In genomic region chr7:131294553-131294952, GRCh38 we compare ENCODE assay signal across 23 cellular contexts.
"Had no signal": no experiment of that assay in that cellular context is flagged by ENCODE, and none has a peak within 500 bp of the region (broad histone marks: within the 10 kb centered on the region; RNA-seq: fewer than 3 reads in every experiment).

No MANE protein-coding gene starts in this region.

- FAIRE-seq: TTC549 had no signal

- H3K36me3 ChIP-seq: lower lobe of right lung, vagina had no signal

- DNase-seq: activated B cell treated with CpG ODN at 0.5 μM for 24 hours; activated CD4-positive, alpha-beta memory T cell treated with anti-CD3 and anti-CD28 coated beads, Interleukin-2, amount 10 ng/mL, durations not matched to agents 7 days and 5 days; activated CD4-positive, alpha-beta T cell treated with anti-CD3 and anti-CD28 coated beads for 48 hours; activated CD8-positive, alpha-beta memory T cell treated with anti-CD3 and anti-CD28 coated beads, Interleukin-2, amount 10 ng/mL, durations not matched to agents 7 days and 5 days; activated naive CD4-positive, alpha-beta T cell; activated naive CD8-positive, alpha-beta T cell treated with anti-CD3 and anti-CD28 coated beads for 36 hours; activated T-cell treated with anti-CD3 and anti-CD28 coated beads, Interleukin-2, amount 50 U/mL, for 1 hour; amygdala; body of pancreas; caudate nucleus; effector memory CD8-positive, alpha-beta T cell; foreskin melanocyte; glutamatergic neuron; hypothalamus; islet precursor cell; lower lobe of right lung; stimulated activated naive CD8-positive, alpha-beta T cell treated with anti-CD3 and anti-CD28 coated beads, Interleukin-15, amount 100 ng/mL, for 72 hours; trophoblast cell had no signal

- H3K9me3 ChIP-seq: body of pancreas, lower lobe of right lung, vagina had no signal

- H3K4me3 ChIP-seq: body of pancreas, lower lobe of right lung, vagina had no signal

- ATAC-seq: activated CD8-positive, alpha-beta memory T cell treated with anti-CD3 and anti-CD28 coated beads, Interleukin-2, amount 10 ng/mL, durations not matched to agents 7 days and 5 days; activated T-helper 17 cell treated with anti-CD3 and anti-CD28 coated beads, Interleukin-2, amount 50 U/mL, for 72 hours; body of pancreas; effector memory CD8-positive, alpha-beta T cell; lower lobe of right lung; stimulated activated naive CD8-positive, alpha-beta T cell treated with anti-CD3 and anti-CD28 coated beads, Interleukin-15, amount 100 ng/mL, for 72 hours had no signal

- H2AFZ ChIP-seq: parathyroid adenoma had no signal

- H3K79me2 ChIP-seq: parathyroid adenoma had no signal

- H3K27ac ChIP-seq: body of pancreas, lower lobe of right lung, parathyroid adenoma, vagina had no signal

- H3K4me1 Mint-ChIP-seq: activated B cell treated with CpG ODN at 0.5 μM for 24 hours; activated CD4-positive, alpha-beta memory T cell treated with anti-CD3 and anti-CD28 coated beads, Interleukin-2, amount 10 ng/mL, durations not matched to agents 7 days and 5 days; activated CD8-positive, alpha-beta memory T cell treated with anti-CD3 and anti-CD28 coated beads, Interleukin-2, amount 10 ng/mL, durations not matched to agents 7 days and 5 days; activated naive CD8-positive, alpha-beta T cell treated with anti-CD3 and anti-CD28 coated beads for 36 hours; activated T-helper 17 cell treated with anti-CD3 and anti-CD28 coated beads, Interleukin-2, amount 50 U/mL, for 72 hours; nephron; stimulated activated naive CD8-positive, alpha-beta T cell treated with anti-CD3 and anti-CD28 coated beads, Interleukin-15, amount 100 ng/mL, for 72 hours had no signal

- H3K4me1 ChIP-seq: body of pancreas, lower lobe of right lung, parathyroid adenoma had no signal

- H3K9ac ChIP-seq: parathyroid adenoma had no signal

- H3K36me3 Mint-ChIP-seq: activated CD8-positive, alpha-beta memory T cell treated with anti-CD3 and anti-CD28 coated beads, Interleukin-2, amount 10 ng/mL, durations not matched to agents 7 days and 5 days; activated naive CD8-positive, alpha-beta T cell treated with anti-CD3 and anti-CD28 coated beads for 36 hours had no signal

- H3K27me3 ChIP-seq: body of pancreas, vagina had no signal

- H3K27ac Mint-ChIP-seq: activated B cell treated with CpG ODN at 0.5 μM for 24 hours; activated CD4-positive, alpha-beta memory T cell treated with anti-CD3 and anti-CD28 coated beads, Interleukin-2, amount 10 ng/mL, durations not matched to agents 7 days and 5 days; activated CD8-positive, alpha-beta memory T cell treated with anti-CD3 and anti-CD28 coated beads, Interleukin-2, amount 10 ng/mL, durations not matched to agents 7 days and 5 days; activated naive CD8-positive, alpha-beta T cell treated with anti-CD3 and anti-CD28 coated beads for 36 hours; activated T-helper 17 cell treated with anti-CD3 and anti-CD28 coated beads, Interleukin-2, amount 50 U/mL, for 72 hours; nephron had no signal

- H3K27me3 Mint-ChIP-seq: activated B cell treated with CpG ODN at 0.5 μM for 24 hours; activated naive CD8-positive, alpha-beta T cell treated with anti-CD3 and anti-CD28 coated beads for 36 hours; activated T-helper 17 cell treated with anti-CD3 and anti-CD28 coated beads, Interleukin-2, amount 50 U/mL, for 72 hours; stimulated activated naive CD8-positive, alpha-beta T cell treated with anti-CD3 and anti-CD28 coated beads, Interleukin-15, amount 100 ng/mL, for 72 hours had no signal

- H3K4me3 Mint-ChIP-seq: activated B cell treated with CpG ODN at 0.5 μM for 24 hours; activated CD4-positive, alpha-beta memory T cell treated with anti-CD3 and anti-CD28 coated beads, Interleukin-2, amount 10 ng/mL, durations not matched to agents 7 days and 5 days; activated CD8-positive, alpha-beta memory T cell treated with anti-CD3 and anti-CD28 coated beads, Interleukin-2, amount 10 ng/mL, durations not matched to agents 7 days and 5 days; activated naive CD8-positive, alpha-beta T cell treated with anti-CD3 and anti-CD28 coated beads for 36 hours; activated T-helper 17 cell treated with anti-CD3 and anti-CD28 coated beads, Interleukin-2, amount 50 U/mL, for 72 hours; effector memory CD8-positive, alpha-beta T cell; nephron; stimulated activated naive CD8-positive, alpha-beta T cell treated with anti-CD3 and anti-CD28 coated beads, Interleukin-15, amount 100 ng/mL, for 72 hours had no signal
